Comparison of ENCODE assay signal across 8 cellular contexts in the genomic region with DNA sequence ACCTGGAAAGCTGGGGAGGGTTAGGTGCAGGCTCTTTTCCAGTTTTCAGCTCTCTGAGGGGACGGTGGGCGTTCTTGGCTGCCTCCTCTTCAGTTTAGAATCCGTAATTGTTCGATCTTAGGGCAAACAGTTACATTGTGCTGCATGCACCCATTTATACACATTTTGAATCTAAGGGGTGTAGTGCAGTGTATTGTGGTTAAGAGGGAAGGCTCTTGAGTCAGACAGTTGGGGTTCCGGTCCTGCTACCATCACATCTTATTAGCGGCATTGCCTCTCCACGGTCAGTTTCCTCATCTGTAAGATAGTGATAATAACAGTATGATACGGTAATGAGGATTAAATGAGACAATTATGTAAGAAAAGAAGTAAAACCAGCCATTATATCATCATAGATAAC. TPM values are rescaled to one million over a fixed set of nuclear protein-coding genes. Genes with fewer than 3 reads are reported as not detected.
A peak's percentile ranks its signal among the peaks of the same experiment; 100 is the strongest.
DNase-seq lines count a peak whose midpoint lies in the region; ATAC-seq and TF ChIP-seq lines count a peak whose summit lies in the region.

No MANE protein-coding gene starts in this region.

- H3K27ac ChIP-seq in RWPE2 (ENCODE audit: poor library complexity, severe bottlenecking) (peak overlapping the region; percentile 44), esophagus muscularis mucosa (replicated peaks in 1 of 4) (peak overlapping the region; percentile 62 to 77 (median 70)), rectal smooth muscle tissue (ENCODE audit: low read depth, low read length) (no peak overlapping the region)

- no peak for TF ChIP-seq POLR2A in esophagus muscularis mucosa (IDR thresholded peaks at IDR 0.05; ENCODE audit: low read depth)

- TF ChIP-seq CTCF in RWPE2 (IDR thresholded peaks at IDR 0.05; ENCODE audit: poor library complexity, severe bottlenecking) (no peak), esophagus muscularis mucosa (IDR thresholded peaks at IDR 0.05) (no peak)

- H3K4me3 ChIP-seq in RWPE2 (ENCODE audit: severe bottlenecking), result peak overlapping the region; percentile 68
- peak overlapping the region; percentile 72 to 84 (median 76) for H3K4me3 ChIP-seq in esophagus muscularis mucosa
- peak overlapping the region; percentile 79 for H3K4me3 ChIP-seq in rectal smooth muscle tissue (ENCODE audit: low read length)

- ATAC-seq in GM19351 (IDR thresholded peaks at IDR 0.05; ENCODE audit: unreplicated experiment), result peak; percentile 1
- ATAC-seq in RWPE2 (ENCODE audit: low read depth), result no peak
- no peak for ATAC-seq in sciatic nerve
- no peak for ATAC-seq in HG02763 (IDR thresholded peaks at IDR 0.05; ENCODE audit: unreplicated experiment)
- ATAC-seq in HG03159 (IDR thresholded peaks at IDR 0.05; ENCODE audit: unreplicated experiment), result no peak

- no peak for DNase-seq in RWPE2 (ENCODE audit: low spot score)
- no peak for DNase-seq in esophagus muscularis mucosa (ENCODE audit: extremely low spot score)
- no peak for DNase-seq in NCI-H1092 (lab: John Stamatoyannopoulos, UW)
- DNase-seq in sciatic nerve (ENCODE audit: low spot score), result no peak

- peak overlapping the region; percentile 63 for H3K9ac ChIP-seq in rectal smooth muscle tissue (ENCODE audit: low read length)

- H3K4me1 ChIP-seq in RWPE2 (ENCODE audit: insufficient read depth, poor library complexity, severe bottlenecking) (peaks cover 6% of the 10 kb centered on the region), esophagus muscularis mucosa (peaks cover 16 to 45% (median 36%) of the 10 kb centered on the region in 4 donors), rectal smooth muscle tissue (ENCODE audit: control insufficient read depth, insufficient read depth, low read length) (peaks cover 8% of the 10 kb centered on the region)

- peaks cover 47% of the 10 kb centered on the region for H3K36me3 ChIP-seq in RWPE2 (ENCODE audit: low read depth)
- H3K36me3 ChIP-seq in esophagus muscularis mucosa, result peaks cover 15 to 42% (median 39%) of the 10 kb centered on the region in 4 donors
- peaks cover 26% of the 10 kb centered on the region for H3K36me3 ChIP-seq in rectal smooth muscle tissue (ENCODE audit: control insufficient read depth, insufficient read depth, low read length)

- TF ChIP-seq EP300 in esophagus muscularis mucosa (IDR thresholded peaks at IDR 0.05), result no peak

- no peaks in the 10 kb centered on the region for H3K9me3 ChIP-seq in RWPE2 (ENCODE audit: severe bottlenecking)
- H3K9me3 ChIP-seq in esophagus muscularis mucosa, result no peaks in the 10 kb centered on the region

- intact Hi-C loops in esophagus muscularis mucosa (cut with DNase I) (no loop called here), sciatic nerve (cut with DNase I) (no loop called here)

- no peaks in the 10 kb centered on the region for H3K27me3 ChIP-seq in RWPE2 (ENCODE audit: insufficient read depth, poor library complexity, severe bottlenecking)
- no peaks in the 10 kb centered on the region for H3K27me3 ChIP-seq in esophagus muscularis mucosa
- H3K27me3 ChIP-seq in rectal smooth muscle tissue (ENCODE audit: control insufficient read depth, insufficient read depth, low read length), result no peaks in the 10 kb centered on the region

- 1% methylated on average over 8 of the region's 8 CpGs for WGBS in esophagus muscularis mucosa

RNA-seq across cellular contexts. Expression of gene EXOSC2, which starts 0.6 kb away (rescaled TPM):
- 10 to 100 TPM; 12.7 to 21.6 (median 19.7) TPM for total RNA-seq in esophagus muscularis mucosa
- 27.2 TPM for total RNA-seq in sciatic nerve

RNA-seq across cellular contexts. Expression of gene PRDM12, which starts 29.8 kb away (rescaled TPM):
- total RNA-seq in esophagus muscularis mucosa, result not detected
- not detected for total RNA-seq in sciatic nerve
